ENCODE assay signal across 13 cellular contexts in genomic region chr10:29783211-29783947, GRCh38.
DNase-seq lines count a peak whose midpoint lies in the region; ATAC-seq, FAIRE-seq and TF ChIP-seq lines count a peak whose summit lies in the region.
"Had no signal": no experiment of that assay in that cellular context is flagged by ENCODE, and none has a peak within 500 bp of the region (broad histone marks: within the 10 kb centered on the region; RNA-seq: fewer than 3 reads in every experiment).

No MANE protein-coding gene starts in this region.

- no peak for DNase-seq in HFFc6
- no peak for DNase-seq in astrocyte (ENCODE audit: low read depth)
- peak; percentile 31 to 71 for DNase-seq in lung microvascular endothelial cell (ENCODE audit: low read depth in 2 of 2)
- DNase-seq in upper lobe of right lung: no peak
- DNase-seq in ovary: no peak
- no peak for DNase-seq in MV-4-11 (lab: John Stamatoyannopoulos, UW)
- no peak for DNase-seq in stimulated activated CD4-positive, alpha-beta T cell treated with anti-CD3 and anti-CD28 coated beads, Interleukin-12 subunit alpha, Interleukin-12 subunit beta, amount 100 ng/mL, for 4 hours
- DNase-seq: activated CD4-positive, alpha-beta T cell treated with anti-CD3 and anti-CD28 coated beads for 1 hour; activated gamma-delta T cell; cerebellar nuclear complex; NCI-H1092; stimulated activated naive B cell treated with anti-CD40 and anti-IgM and Interleukin-4, amounts not matched to agents 10 μg/mL and 1 μg/mL and 100 μg/mL, for 72 hours had no signal

- H3K27ac Mint-ChIP-seq in HFFc6: peak overlapping the region; percentile 14
- H3K27ac Mint-ChIP-seq in astrocyte (ENCODE audit: unreplicated experiment): peak overlapping the region; percentile 85
- H3K27ac Mint-ChIP-seq: stimulated activated naive B cell treated with anti-CD40 and anti-IgM and Interleukin-4, amounts not matched to agents 10 μg/mL and 1 μg/mL and 100 μg/mL, for 72 hours had no signal

- FAIRE-seq in astrocyte (lab: Jason Lieb, UNC): no peak

- H3K27me3 ChIP-seq in astrocyte (ENCODE audit: insufficient read depth, low read length) (no peaks in the 10 kb centered on the region), upper lobe of right lung (no peaks in the 10 kb centered on the region), ovary (no peaks in the 10 kb centered on the region)

- TF ChIP-seq EP300 in ovary (IDR thresholded peaks at IDR 0.05): no peak

- no peaks in the 10 kb centered on the region for H3K9me3 ChIP-seq in astrocyte (ENCODE audit: insufficient read depth, low read depth, low read length)
- no peaks in the 10 kb centered on the region for H3K9me3 ChIP-seq in upper lobe of right lung
- H3K9me3 ChIP-seq in ovary: no peaks in the 10 kb centered on the region

- H3K4me3 Mint-ChIP-seq in HFFc6 (no peak overlapping the region), astrocyte (ENCODE audit: unreplicated experiment) (peak overlapping the region; percentile 75)
- H3K4me3 Mint-ChIP-seq: neural crest cell; stimulated activated naive B cell treated with anti-CD40 and anti-IgM and Interleukin-4, amounts not matched to agents 10 μg/mL and 1 μg/mL and 100 μg/mL, for 72 hours had no signal

- H3K4me1 ChIP-seq in astrocyte (ENCODE audit: insufficient read depth, low read length) (peaks cover 13% of the 10 kb centered on the region), upper lobe of right lung (peaks cover 18% of the 10 kb centered on the region), ovary (ENCODE audit: insufficient read depth) (peaks cover 3% of the 10 kb centered on the region)

- no peaks in the 10 kb centered on the region for H4K20me1 ChIP-seq in astrocyte (ENCODE audit: insufficient read depth, low read length)

- peak overlapping the region; percentile 50 for H3K4me2 ChIP-seq in astrocyte (ENCODE audit: low read length)

- H3K4me1 Mint-ChIP-seq in HFFc6 (ENCODE audit: low read depth): peaks cover 37% of the 10 kb centered on the region
- H3K4me1 Mint-ChIP-seq in astrocyte (ENCODE audit: low read depth, unreplicated experiment): peaks cover 15% of the 10 kb centered on the region
- H3K4me1 Mint-ChIP-seq: neural crest cell had no signal

- peak; percentile 24 for ATAC-seq in upper lobe of right lung
- ATAC-seq: stimulated activated naive B cell treated with anti-CD40 and anti-IgM and Interleukin-4, amounts not matched to agents 10 μg/mL and 1 μg/mL and 100 μg/mL, for 72 hours had no signal

- intact Hi-C loops in upper lobe of right lung (cut with DNase I) (no loop called here), ovary (cut with DNase I) (no loop called here)

- H3K79me2 ChIP-seq in astrocyte (ENCODE audit: insufficient read depth, low read length): no peaks in the 10 kb centered on the region

- H3K9me3 Mint-ChIP-seq in HFFc6 (no peaks in the 10 kb centered on the region), astrocyte (ENCODE audit: unreplicated experiment) (no peaks in the 10 kb centered on the region)

- peak overlapping the region; percentile 68 for H3K27ac ChIP-seq in astrocyte (ENCODE audit: low read depth, low read length)
- no peak overlapping the region for H3K27ac ChIP-seq in upper lobe of right lung
- no peak overlapping the region for H3K27ac ChIP-seq in ovary

- peak overlapping the region; percentile 10 for H3K9ac ChIP-seq in astrocyte (ENCODE audit: low read length)

- H3K36me3 Mint-ChIP-seq in HFFc6 (ENCODE audit: low read depth) (no peaks in the 10 kb centered on the region), astrocyte (ENCODE audit: low read depth, unreplicated experiment) (no peaks in the 10 kb centered on the region)
- H3K36me3 Mint-ChIP-seq: stimulated activated naive B cell treated with anti-CD40 and anti-IgM and Interleukin-4, amounts not matched to agents 10 μg/mL and 1 μg/mL and 100 μg/mL, for 72 hours had no signal

- H3K27me3 Mint-ChIP-seq in HFFc6 (ENCODE audit: insufficient read depth) (peaks cover 14% of the 10 kb centered on the region), astrocyte (ENCODE audit: low read depth, unreplicated experiment) (peaks cover 2% of the 10 kb centered on the region)

- no peak for TF ChIP-seq POLR2A in ovary (IDR thresholded peaks at IDR 0.05)

- no peaks in the 10 kb centered on the region for H3K36me3 ChIP-seq in astrocyte (ENCODE audit: insufficient read depth, low read length)
- no peaks in the 10 kb centered on the region for H3K36me3 ChIP-seq in upper lobe of right lung
- no peaks in the 10 kb centered on the region for H3K36me3 ChIP-seq in ovary

- peak overlapping the region; percentile 6 for H2AFZ ChIP-seq in astrocyte (ENCODE audit: low read depth, low read length)

- 41 to 53% (median 48%) methylated on average over 3 of the region's 3 CpGs for WGBS in ovary, 3 donors

- no peak overlapping the region for H3K4me3 ChIP-seq in astrocyte (ENCODE audit: insufficient read depth, low read depth, low read length)
- H3K4me3 ChIP-seq in upper lobe of right lung: no peak overlapping the region
- no peak overlapping the region for H3K4me3 ChIP-seq in ovary

- TF ChIP-seq CTCF in HFFc6 (IDR thresholded peaks at IDR 0.05) (no peak), astrocyte (IDR thresholded peaks at IDR 0.05; ENCODE audit: insufficient read depth, low read depth, low read length) (no peak), upper lobe of right lung (IDR thresholded peaks at IDR 0.05) (no peak), ovary (IDR thresholded peaks at IDR 0.05) (no peak)

Comparison
In these comparisons a context has a peak if more than half of its experiments do, and no peak if none do; other contexts are left out.
1. DNase-seq: peak in lung microvascular endothelial cell (2 of 2); none in HFFc6 (single experiment), astrocyte (single experiment), upper lobe of right lung (single experiment), ovary (0 of 5), MV-4-11 (single experiment) and stimulated activated CD4-positive, alpha-beta T cell treated with anti-CD3 and anti-CD28 coated beads, Interleukin-12 subunit alpha, Interleukin-12 subunit beta, amount 100 ng/mL, for 4 hours (single experiment).